ENCODE assay signal across 24 cellular contexts in genomic region chr1:73761559-73761958, GRCh38.
"Had no signal": no experiment of that assay in that cellular context is flagged by ENCODE, and none has a peak within 500 bp of the region (broad histone marks: within the 10 kb centered on the region; RNA-seq: fewer than 3 reads in every experiment).

No MANE protein-coding gene starts in this region.

- H3K9me3 ChIP-seq: left ventricle myocardium inferior, ovary, right atrium auricular region, right lobe of liver, tibial nerve, vagina had no signal

- FAIRE-seq: islet of Langerhans, kidney had no signal

- H3K4me3 ChIP-seq: left ventricle myocardium inferior, lung, ovary, right atrium auricular region, right lobe of liver, smooth muscle cell, tibial nerve, vagina had no signal

- ATAC-seq: left colon; natural killer cell treated with Interleukin-12 subunit alpha and Interleukin-12 subunit beta and Interleukin-15 and Interleukin-18, amount 100 ng/mL, for 72 hours; right lobe of liver; stimulated activated memory B cell treated with anti-CD40 and anti-IgM and Interleukin-4, amounts not matched to agents 10 μg/mL and 1 μg/mL and 100 μg/mL, for 72 hours; stimulated activated naive CD8-positive, alpha-beta T cell treated with anti-CD3 and anti-CD28 coated beads, Interleukin-15, amount 100 ng/mL, for 72 hours had no signal

- H3K4me2 ChIP-seq: smooth muscle cell had no signal

- H3K4me1 ChIP-seq: left ventricle myocardium inferior, right atrium auricular region, tibial nerve, vagina had no signal

- H3K27me3 ChIP-seq: ovary, right atrium auricular region, right lobe of liver, tibial nerve, vagina had no signal

- H3K27ac ChIP-seq: left ventricle myocardium inferior, ovary, right atrium auricular region, right lobe of liver, tibial nerve, vagina had no signal

- H3K36me3 ChIP-seq: left ventricle myocardium inferior, ovary, right atrium auricular region, right lobe of liver, tibial nerve, vagina had no signal

- DNase-seq: hippocampal formation; immature natural killer cell; kidney; left colon; left ventricle myocardium inferior; mesendoderm; naive B cell; ovary; right lobe of liver; stimulated activated CD4-positive, alpha-beta T cell treated with anti-CD3 and anti-CD28 coated beads, Interleukin-1b, Interleukin-23, amount 100 ng/mL, for 48 hours; stimulated activated CD4-positive, alpha-beta T cell treated with anti-CD3 and anti-CD28 coated beads, Interleukin-2, amount 100 ng/mL, for 48 hours; stimulated activated CD4-positive, alpha-beta T cell treated with anti-CD3 and anti-CD28 coated beads, Interleukin-4, amount 100 ng/mL, for 4 hours; stimulated activated CD8-positive, alpha-beta memory T cell treated with anti-CD3 and anti-CD28 coated beads, Interleukin-4, amount 100 ng/mL, for 48 hours; stimulated activated naive CD4-positive, alpha-beta T cell treated with Interleukin-2 at 50 U/mL for 16 hours; stimulated activated naive CD8-positive, alpha-beta T cell treated with anti-CD3 and anti-CD28 coated beads, Interleukin-15, amount 100 ng/mL, for 72 hours; substantia nigra had no signal
